ENCODE assay signal across 19 cellular contexts in genomic region chr10:18683427-18683826, GRCh38. TPM values are rescaled to one million over a fixed set of nuclear protein-coding genes. Genes with fewer than 3 reads are reported as not detected.
DNase-seq lines count a peak whose midpoint lies in the region; ATAC-seq and TF ChIP-seq lines count a peak whose summit lies in the region.
"Had no signal": no experiment of that assay in that cellular context is flagged by ENCODE, and none has a peak within 500 bp of the region (broad histone marks: within the 10 kb centered on the region; RNA-seq: fewer than 3 reads in every experiment).

No MANE protein-coding gene starts in this region.

- TF ChIP-seq CTCF in PC-3 (conservative IDR thresholded peaks at IDR 0.05; ENCODE audit: low read depth, low read length) (no peak), choroid plexus epithelial cell (conservative IDR thresholded peaks at IDR 0.05; ENCODE audit: low read depth, low read length) (no peak), nephron progenitor cell (IDR thresholded peaks at IDR 0.05) (no peak)

- H3K36me3 ChIP-seq in PC-3 (ENCODE audit: low read depth, low read length), result no peaks in the 10 kb centered on the region

- no peaks in the 10 kb centered on the region for H3K27me3 ChIP-seq in PC-3 (ENCODE audit: low read length)
- H3K27me3 ChIP-seq: gastroesophageal sphincter, sigmoid colon had no signal

- POLR2A ChIA-PET in PC-3 (lab: Charles Lee; ENCODE audit: unreplicated experiment), result no interaction called here

- no peak overlapping the region for H2AFZ ChIP-seq in PC-3 (ENCODE audit: low read length)

- CTCF ChIA-PET in PC-3 (lab: Charles Lee), result no interaction called here

- H3K9me2 ChIP-seq in PC-3 (replicated peaks; ENCODE audit: low read length), result no peaks in the 10 kb centered on the region

- peaks cover 38% of the 10 kb centered on the region for H3K4me1 ChIP-seq in PC-3 (ENCODE audit: insufficient read depth, low read length)
- H3K4me1 ChIP-seq: gastroesophageal sphincter, sigmoid colon had no signal

- H3K27ac Mint-ChIP-seq in nephron progenitor cell, result peak overlapping the region; percentile 37
- H3K27ac Mint-ChIP-seq: activated naive CD8-positive, alpha-beta T cell treated with anti-CD3 and anti-CD28 coated beads, Interleukin-2, amount 50 U/mL, for 24 hours; dendritic cell treated with granulocyte-macrophage colony-stimulating factor and Interleukin-4, amounts not matched to agents 40 ng/mL and 50 ng/mL, for 4 days had no signal

- peak overlapping the region; percentile 57; the same call in 1 of the 2 replicates for H3K4me2 ChIP-seq in PC-3 (ENCODE audit: low read length)

- H4K20me1 ChIP-seq in PC-3 (ENCODE audit: low read length), result no peaks in the 10 kb centered on the region

- no peak overlapping the region for H3K4me3 Mint-ChIP-seq in nephron progenitor cell
- H3K4me3 Mint-ChIP-seq: activated naive CD8-positive, alpha-beta T cell treated with anti-CD3 and anti-CD28 coated beads, Interleukin-2, amount 50 U/mL, for 24 hours; dendritic cell treated with granulocyte-macrophage colony-stimulating factor and Interleukin-4, amounts not matched to agents 40 ng/mL and 50 ng/mL, for 4 days; IgD-negative memory B cell; WTC11 had no signal

- BruUV-seq in PC-3 (replicated peaks; lab: Mats Ljungman, UMichigan), result no TSS peak

- peak overlapping the region; percentile 87 for H3K27ac ChIP-seq in PC-3 (ENCODE audit: low read length)
- H3K27ac ChIP-seq: 22Rv1, gastroesophageal sphincter, sigmoid colon had no signal

- peaks cover 16% of the 10 kb centered on the region for H3K36me3 Mint-ChIP-seq in nephron progenitor cell (ENCODE audit: low read depth)
- H3K36me3 Mint-ChIP-seq: IgD-negative memory B cell had no signal

- DNase-seq in activated CD4-positive, CD25-positive, alpha-beta regulatory T cell treated with anti-CD3 and anti-CD28 coated beads, Interleukin-2, amount 50 U/mL, for 72 hours, result no peak
- DNase-seq in PC-3 (peak; percentile 63), choroid plexus epithelial cell (ENCODE audit: low read depth) (peak; percentile 64), nephron progenitor cell (no peak), superior temporal gyrus (ENCODE audit: extremely low spot score) (no peak), NCI-H2029 treated with DMSO at 0.1 percent for 48 hours (lab: John Stamatoyannopoulos, UW) (no peak)
- DNase-seq: activated naive CD8-positive, alpha-beta T cell treated with anti-CD3 and anti-CD28 coated beads, Interleukin-2, amount 50 U/mL, for 24 hours; NCI-H1436 treated with DMSO at 0.1 percent for 48 hours; NCI-H510A; OCI-M1; sigmoid colon; stimulated activated naive CD4-positive, alpha-beta T cell had no signal

- peaks cover 7% of the 10 kb centered on the region for H3F3A ChIP-seq in PC-3 (ENCODE audit: low read length, unreplicated experiment)

- H3K9ac ChIP-seq in PC-3 (ENCODE audit: low read length), result no peak overlapping the region

- no peaks in the 10 kb centered on the region for H3K4me1 Mint-ChIP-seq in nephron progenitor cell

- H3K27me3 Mint-ChIP-seq in nephron progenitor cell (ENCODE audit: low read depth, poor library complexity), result peaks cover 5% of the 10 kb centered on the region
- H3K27me3 Mint-ChIP-seq: activated naive CD8-positive, alpha-beta T cell treated with anti-CD3 and anti-CD28 coated beads, Interleukin-2, amount 50 U/mL, for 24 hours; dendritic cell treated with granulocyte-macrophage colony-stimulating factor and Interleukin-4, amounts not matched to agents 40 ng/mL and 50 ng/mL, for 4 days; IgD-negative memory B cell had no signal

- no peaks in the 10 kb centered on the region for H3K9me3 ChIP-seq in PC-3 (ENCODE audit: low read length)
- H3K9me3 ChIP-seq: gastroesophageal sphincter, sigmoid colon had no signal

- no peaks in the 10 kb centered on the region for H3K79me2 ChIP-seq in PC-3 (ENCODE audit: low read length)

- intact Hi-C loops in PC-3 (cut with micrococcal nuclease), result loop anchor here (2.0 kb wide), 1 partner anchor 17 kb away; no protein-coding TSS in a partner anchor

- H3K9me3 Mint-ChIP-seq in nephron progenitor cell, result no peaks in the 10 kb centered on the region
- H3K9me3 Mint-ChIP-seq: activated naive CD8-positive, alpha-beta T cell treated with anti-CD3 and anti-CD28 coated beads, Interleukin-2, amount 50 U/mL, for 24 hours; dendritic cell treated with granulocyte-macrophage colony-stimulating factor and Interleukin-4, amounts not matched to agents 40 ng/mL and 50 ng/mL, for 4 days; IgD-negative memory B cell; WTC11 had no signal

- no peak overlapping the region for H3K4me3 ChIP-seq in PC-3 (ENCODE audit: low read length)
- H3K4me3 ChIP-seq in choroid plexus epithelial cell (ENCODE audit: low read depth, low read length), result no peak overlapping the region
- H3K4me3 ChIP-seq: gastroesophageal sphincter, sigmoid colon had no signal

- peak; percentile 17 to 36 for ATAC-seq in activated CD4-positive, CD25-positive, alpha-beta regulatory T cell treated with anti-CD3 and anti-CD28 coated beads, Interleukin-2, amount 50 U/mL, for 24 hours
- ATAC-seq in PC-3 (peak; percentile 44), HG03469 (IDR thresholded peaks at IDR 0.05; ENCODE audit: unreplicated experiment) (no peak)
- ATAC-seq: activated naive CD8-positive, alpha-beta T cell treated with anti-CD3 and anti-CD28 coated beads, Interleukin-2, amount 50 U/mL, for 24 hours; gastroesophageal sphincter; WTC11 had no signal

RNA-seq across cellular contexts. Expression of gene ARL5B, which starts 24.2 kb away (rescaled TPM):
- 8.1 and 10.1 TPM in 2 replicates for total RNA-seq in PC-3 (2014; rRNA removed)

RNA-seq across cellular contexts. Expression of gene NSUN6, which starts 32.0 kb away (rescaled TPM):
- total RNA-seq in PC-3 (2014; rRNA removed), result 6.0 and 6.5 TPM in 2 replicates

Comparison
In these comparisons a context has a peak if more than half of its experiments do, and no peak if none do; other contexts are left out.
1. DNase-seq: peak in PC-3 (single experiment) and choroid plexus epithelial cell (single experiment); none in activated CD4-positive, CD25-positive, alpha-beta regulatory T cell treated with anti-CD3 and anti-CD28 coated beads, Interleukin-2, amount 50 U/mL, for 72 hours (single experiment), nephron progenitor cell (single experiment), superior temporal gyrus (single experiment) and NCI-H2029 treated with DMSO at 0.1 percent for 48 hours (single experiment).